11 cellular contexts compared by ENCODE assay signal in genomic region chr16:10827691-10828341, GRCh38. TPM values are rescaled to one million over a fixed set of nuclear protein-coding genes. Genes with fewer than 3 reads are reported as not detected.
DNase-seq lines count a peak whose midpoint lies in the region; ATAC-seq and TF ChIP-seq lines count a peak whose summit lies in the region.
"Had no signal": no experiment of that assay in that cellular context is flagged by ENCODE, and none has a peak within 500 bp of the region (broad histone marks: within the 10 kb centered on the region; RNA-seq: fewer than 3 reads in every experiment).

No MANE protein-coding gene starts in this region.

- H3K27ac Mint-ChIP-seq in activated T-helper 2 cell treated with anti-CD3 and anti-CD28 coated beads, Interferon-gamma antibody, Interleukin-2, Interleukin-4, amounts not matched to agents 10 μg/mL and 5 μg/mL and 100 μg/mL, durations not matched to agents 14 hours and 24 hours and 36 hours, result no peak overlapping the region
- H3K27ac Mint-ChIP-seq in naive thymus-derived CD8-positive, alpha-beta T cell, result no peak overlapping the region

- H3K4me3 ChIP-seq in fibroblast of pulmonary artery (replicated peaks; ENCODE audit: low read depth, low read length), result no peak overlapping the region
- H3K4me3 ChIP-seq: HAP-1 had no signal

- no peaks in the 10 kb centered on the region for H3K9me3 Mint-ChIP-seq in activated T-helper 2 cell treated with anti-CD3 and anti-CD28 coated beads, Interferon-gamma antibody, Interleukin-2, Interleukin-4, amounts not matched to agents 10 μg/mL and 5 μg/mL and 100 μg/mL, durations not matched to agents 14 hours and 24 hours and 36 hours
- no peaks in the 10 kb centered on the region for H3K9me3 Mint-ChIP-seq in naive thymus-derived CD8-positive, alpha-beta T cell

- H3K27me3 Mint-ChIP-seq in activated T-helper 2 cell treated with anti-CD3 and anti-CD28 coated beads, Interferon-gamma antibody, Interleukin-2, Interleukin-4, amounts not matched to agents 10 μg/mL and 5 μg/mL and 100 μg/mL, durations not matched to agents 14 hours and 24 hours and 36 hours (ENCODE audit: low read depth), result peaks cover 16% of the 10 kb centered on the region
- no peaks in the 10 kb centered on the region for H3K27me3 Mint-ChIP-seq in naive thymus-derived CD8-positive, alpha-beta T cell

- DNase-seq in ACHN (peak; percentile 76), RWPE1 (ENCODE audit: low spot score) (peak; percentile 30), fibroblast of pulmonary artery (ENCODE audit: low read depth) (peak; percentile 91), omental fat pad (ENCODE audit: low spot score) (no peak), HuH-7.5 (ENCODE audit: low spot score) (no peak)
- DNase-seq in activated T-helper 2 cell treated with anti-CD3 and anti-CD28 coated beads, Interferon-gamma antibody, Interleukin-2, Interleukin-4, amounts not matched to agents 10 μg/mL and 5 μg/mL and 100 μg/mL, durations not matched to agents 14 hours and 24 hours and 36 hours (ENCODE audit: low spot score), result no peak
- DNase-seq in activated CD4-positive, alpha-beta T cell treated with anti-CD3 and anti-CD28 coated beads for 48 hours, result no peak
- no peak for DNase-seq in naive thymus-derived CD8-positive, alpha-beta T cell
- DNase-seq: activated naive CD4-positive, alpha-beta T cell; stimulated activated CD4-positive, alpha-beta T cell treated with anti-CD3 and anti-CD28 coated beads, Interleukin-15, amount 100 ng/mL, for 24 hours had no signal

- intact Hi-C loops in activated T-helper 2 cell treated with anti-CD3 and anti-CD28 coated beads, Interferon-gamma antibody, Interleukin-2, Interleukin-4, amounts not matched to agents 10 μg/mL and 5 μg/mL and 100 μg/mL, durations not matched to agents 14 hours and 24 hours and 36 hours (cut with micrococcal nuclease), result no loop called here

- POLR2A ChIA-PET in RWPE1 (lab: Yijun Ruan, JAX; ENCODE audit: low non-redundant PET), result no interaction called here
- POLR2A ChIA-PET in naive thymus-derived CD8-positive, alpha-beta T cell (lab: Charles Lee), result no interaction called here

- no peak for TF ChIP-seq CTCF in RWPE1 (conservative IDR thresholded peaks at IDR 0.05; ENCODE audit: low read depth)
- no peak for TF ChIP-seq CTCF in fibroblast of pulmonary artery (IDR thresholded peaks at IDR 0.05; ENCODE audit: low read length, missing control alignments)
- TF ChIP-seq CTCF in omental fat pad (IDR thresholded peaks at IDR 0.05), result no peak

- no peaks in the 10 kb centered on the region for H3K36me3 Mint-ChIP-seq in activated T-helper 2 cell treated with anti-CD3 and anti-CD28 coated beads, Interferon-gamma antibody, Interleukin-2, Interleukin-4, amounts not matched to agents 10 μg/mL and 5 μg/mL and 100 μg/mL, durations not matched to agents 14 hours and 24 hours and 36 hours (ENCODE audit: low read depth)
- no peaks in the 10 kb centered on the region for H3K36me3 Mint-ChIP-seq in naive thymus-derived CD8-positive, alpha-beta T cell

- no peaks in the 10 kb centered on the region for H3K4me1 Mint-ChIP-seq in activated T-helper 2 cell treated with anti-CD3 and anti-CD28 coated beads, Interferon-gamma antibody, Interleukin-2, Interleukin-4, amounts not matched to agents 10 μg/mL and 5 μg/mL and 100 μg/mL, durations not matched to agents 14 hours and 24 hours and 36 hours (ENCODE audit: low read depth)
- H3K4me1 Mint-ChIP-seq in naive thymus-derived CD8-positive, alpha-beta T cell, result peaks cover 0 to 16% (median 0%) of the 10 kb centered on the region in 4 donors

- in situ Hi-C loops in ACHN (cut with HindIII; ENCODE audit: low pct_ligation_motif_present, low pct_unique_long_range_greater_than_20kb, low sequenced_read_pairs), result no loop called here

- no peak overlapping the region for H3K4me3 Mint-ChIP-seq in activated T-helper 2 cell treated with anti-CD3 and anti-CD28 coated beads, Interferon-gamma antibody, Interleukin-2, Interleukin-4, amounts not matched to agents 10 μg/mL and 5 μg/mL and 100 μg/mL, durations not matched to agents 14 hours and 24 hours and 36 hours (ENCODE audit: low read depth)
- no peak overlapping the region for H3K4me3 Mint-ChIP-seq in naive thymus-derived CD8-positive, alpha-beta T cell

- CTCF ChIA-PET in RWPE1 (lab: Yijun Ruan, JAX), result interaction anchor here (0.6 kb wide), 1 partner anchor 91 kb away, joined by 3 read pairs; no protein-coding TSS in a partner anchor

- H3K27ac ChIP-seq in RWPE1, result peak overlapping the region; percentile 89

- ATAC-seq in omental fat pad (ENCODE audit: low FRiP score), result peak; percentile 65
- ATAC-seq in naive thymus-derived CD8-positive, alpha-beta T cell, result no peak

RNA-seq across cellular contexts. Expression of gene TVP23A, which starts 9.2 kb away (rescaled TPM):
- 1 to 10 TPM in 2 of 4 donors, under 1 TPM in 2; 0.25 to 1.5 (median 0.84) TPM for total RNA-seq in omental fat pad
- 0.05 TPM in 1 of 2 replicates, not detected in the other for total RNA-seq in activated T-helper 2 cell treated with anti-CD3 and anti-CD28 coated beads, Interferon-gamma antibody, Interleukin-2, Interleukin-4, amounts not matched to agents 10 μg/mL and 5 μg/mL and 100 μg/mL, durations not matched to agents 14 hours and 24 hours and 36 hours
- total RNA-seq in naive thymus-derived CD8-positive, alpha-beta T cell, result not detected
- under 1 TPM in 1 of 3 donors, not detected in 2; 0.06 TPM for polyA plus RNA-seq in naive thymus-derived CD8-positive, alpha-beta T cell

RNA-seq across cellular contexts. Expression of gene CIITA, which starts 49.2 kb away (rescaled TPM):
- total RNA-seq in omental fat pad, result 100 to 1,000 TPM in 1 of 4 donors, 10 to 100 TPM in 1, 1 to 10 TPM in 2; 3.2 to 101 (median 11.2) TPM
- total RNA-seq in activated T-helper 2 cell treated with anti-CD3 and anti-CD28 coated beads, Interferon-gamma antibody, Interleukin-2, Interleukin-4, amounts not matched to agents 10 μg/mL and 5 μg/mL and 100 μg/mL, durations not matched to agents 14 hours and 24 hours and 36 hours, result 8.6 and 9.3 TPM in 2 replicates
- 10 to 100 TPM; 18.2 to 18.8 TPM for total RNA-seq in naive thymus-derived CD8-positive, alpha-beta T cell
- under 1 TPM; 0.07 to 0.80 (median 0.30) TPM for polyA plus RNA-seq in naive thymus-derived CD8-positive, alpha-beta T cell

Comparison
In these comparisons a context has a peak if more than half of its experiments do, and no peak if none do; other contexts are left out.
1. DNase-seq: peak in ACHN (single experiment), RWPE1 (single experiment) and fibroblast of pulmonary artery (single experiment); none in omental fat pad (single experiment), activated T-helper 2 cell treated with anti-CD3 and anti-CD28 coated beads, Interferon-gamma antibody, Interleukin-2, Interleukin-4, amounts not matched to agents 10 μg/mL and 5 μg/mL and 100 μg/mL, durations not matched to agents 14 hours and 24 hours and 36 hours (single experiment), HuH-7.5 (single experiment), activated CD4-positive, alpha-beta T cell treated with anti-CD3 and anti-CD28 coated beads for 48 hours (single experiment) and naive thymus-derived CD8-positive, alpha-beta T cell (0 of 10).